In genomic region chr12:8221375-8221774, GRCh38 we compare ENCODE assay signal across 5 cellular contexts. TPM values are rescaled to one million over a fixed set of nuclear protein-coding genes. Genes with fewer than 3 reads are reported as not detected.
"Had no signal": no experiment of that assay in that cellular context is flagged by ENCODE, and none has a peak within 500 bp of the region (broad histone marks: within the 10 kb centered on the region; RNA-seq: fewer than 3 reads in every experiment).

No MANE protein-coding gene starts in this region.

RNA-seq across cellular contexts. Expression of gene FAM90A1, which starts 6.0 kb away (rescaled TPM):
- total RNA-seq: astrocyte, MCF 10A, NCI-H460 had no signal
- polyA plus RNA-seq: IgD-negative memory B cell, SK-N-SH had no signal
